Comparison of ENCODE assay signal across 35 cellular contexts in genomic region chr14:63465347-63465746, GRCh38.
"Had no signal": no experiment of that assay in that cellular context is flagged by ENCODE, and none has a peak within 500 bp of the region (broad histone marks: within the 10 kb centered on the region; RNA-seq: fewer than 3 reads in every experiment).

No MANE protein-coding gene starts in this region.

- H3K27ac ChIP-seq: adrenal gland, body of pancreas, brain microvascular endothelial cell, breast epithelium, VCaP had no signal

- H3K4me3 ChIP-seq: adrenal gland, body of pancreas, breast epithelium had no signal

- H3K4me1 ChIP-seq: breast epithelium had no signal

- H3K9me3 ChIP-seq: adrenal gland, body of pancreas, breast epithelium had no signal

- H3K27me3 ChIP-seq: adrenal gland, body of pancreas, brain microvascular endothelial cell, breast epithelium had no signal

- DNase-seq: activated CD4-positive, alpha-beta memory T cell treated with anti-CD3 and anti-CD28 coated beads, Interleukin-2, amount 10 ng/mL, durations not matched to agents 7 days and 5 days; activated CD4-positive, alpha-beta T cell treated with anti-CD3 and anti-CD28 coated beads for 1 hour; activated CD4-positive, alpha-beta T cell treated with anti-CD3 and anti-CD28 coated beads for 36 hours; activated CD4-positive, alpha-beta T cell treated with anti-CD3 and anti-CD28 coated beads for 48 hours; activated CD4-positive, alpha-beta T cell treated with anti-CD3 and anti-CD28 coated beads, Interleukin-2, amount 10 ng/mL, durations not matched to agents 7 days and 5 days; activated CD4-positive, alpha-beta T cell treated with anti-CD3 and anti-CD28 coated beads, Interleukin-2, amount 50 U/mL, for 48 hours; activated CD4-positive, CD25-positive, alpha-beta regulatory T cell; activated CD8-positive, alpha-beta memory T cell treated with anti-CD3 and anti-CD28 coated beads for 24 hours; activated CD8-positive, alpha-beta memory T cell treated with anti-CD3 and anti-CD28 coated beads, Interleukin-2, amount 10 ng/mL, durations not matched to agents 7 days and 5 days; activated CD8-positive, alpha-beta T cell treated with anti-CD3 and anti-CD28 coated beads, Interleukin-2, amount 10 ng/mL, durations not matched to agents 7 days and 5 days; activated effector memory CD4-positive, alpha-beta T cell treated with anti-CD3 and anti-CD28 coated beads, Interleukin-2, amount 50 U/mL, for 16 hours; activated gamma-delta T cell treated with Interleukin-2 at 50 U/mL for 16 hours; activated naive CD4-positive, alpha-beta T cell; activated naive CD4-positive, alpha-beta T cell treated with anti-CD3 and anti-CD28 coated beads for 36 hours; activated naive CD4-positive, alpha-beta T cell treated with anti-CD3 and anti-CD28 coated beads, Interleukin-2, amount 50 U/mL, for 16 hours; activated naive CD8-positive, alpha-beta T cell treated with anti-CD3 and anti-CD28 coated beads for 36 hours; activated T-cell treated with anti-CD3 and anti-CD28 coated beads for 4 hours; activated T-cell treated with anti-CD3 and anti-CD28 coated beads, Interleukin-2, amount 50 U/mL, for 1 hour; activated T-cell treated with anti-CD3 and anti-CD28 coated beads, Interleukin-2, amount 50 U/mL, for 4 hours; activated T-cell treated with anti-CD3 and anti-CD28 coated beads, Interleukin-2, amount 50 U/mL, for 72 hours; adrenal gland; amniotic stem cell; aorta; body of pancreas; brain microvascular endothelial cell; central memory CD4-positive, alpha-beta T cell; T-helper 1 cell; T-helper 2 cell; T-helper 9 cell had no signal

- H3K36me3 ChIP-seq: adrenal gland, brain microvascular endothelial cell, breast epithelium had no signal

- ATAC-seq: activated CD4-positive, alpha-beta T cell treated with anti-CD3 and anti-CD28 coated beads for 36 hours; activated CD4-positive, CD25-positive, alpha-beta regulatory T cell treated with anti-CD3 and anti-CD28 coated beads, Interleukin-2, amount 50 U/mL, for 24 hours; activated CD8-positive, alpha-beta memory T cell treated with anti-CD3 and anti-CD28 coated beads, Interleukin-2, amount 10 ng/mL, durations not matched to agents 7 days and 5 days; activated CD8-positive, alpha-beta T cell treated with anti-CD3 and anti-CD28 coated beads, Interleukin-2, amount 10 ng/mL, durations not matched to agents 7 days and 5 days; activated naive CD4-positive, alpha-beta T cell treated with anti-CD3 and anti-CD28 coated beads, Interleukin-2, amount 50 U/mL, for 72 hours; activated T-cell treated with anti-CD3 and anti-CD28 coated beads, Interleukin-2, amount 50 U/mL, for 4 hours; activated T-cell treated with anti-CD3 and anti-CD28 coated beads, Interleukin-2, amount 50 U/mL, for 72 hours; activated T-helper 17 cell treated with anti-CD3 and anti-CD28 coated beads, Interleukin-2, amount 50 U/mL, for 72 hours; body of pancreas; WTC11 had no signal
